1 cellular context compared by ENCODE assay signal in the genomic region with DNA sequence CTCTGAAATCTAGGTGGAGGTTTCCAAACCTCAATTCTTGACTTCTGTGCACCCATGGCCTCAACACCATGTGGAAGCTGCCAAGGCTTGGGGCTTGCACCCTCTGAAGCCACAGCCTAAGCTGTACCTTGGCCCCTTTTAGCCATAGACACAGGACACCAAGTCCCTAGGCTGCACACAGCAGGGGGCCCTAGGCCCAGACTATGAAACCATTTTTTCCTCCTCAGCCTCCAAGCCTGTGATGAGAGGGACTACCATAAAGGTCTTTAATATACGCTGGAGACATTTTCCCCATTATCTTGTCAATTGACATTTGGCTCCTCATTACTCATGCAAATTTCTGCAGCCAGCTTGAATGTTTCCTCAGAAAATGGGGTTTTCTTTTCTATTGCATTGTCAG. TPM values are rescaled to one million over a fixed set of nuclear protein-coding genes. Genes with fewer than 3 reads are reported as not detected.
"Had no signal": no experiment of that assay in that cellular context is flagged by ENCODE, and none has a peak within 500 bp of the region (broad histone marks: within the 10 kb centered on the region; RNA-seq: fewer than 3 reads in every experiment).

No MANE protein-coding gene starts in this region.

RNA-seq across cellular contexts. Expression of gene RASGRF1, which starts 53.7 kb away (rescaled TPM):
- total RNA-seq: GM23248 had no signal
- polyA plus RNA-seq: GM23248 had no signal
